Comparison of ENCODE assay signal across 8 cellular contexts in the genomic region with DNA sequence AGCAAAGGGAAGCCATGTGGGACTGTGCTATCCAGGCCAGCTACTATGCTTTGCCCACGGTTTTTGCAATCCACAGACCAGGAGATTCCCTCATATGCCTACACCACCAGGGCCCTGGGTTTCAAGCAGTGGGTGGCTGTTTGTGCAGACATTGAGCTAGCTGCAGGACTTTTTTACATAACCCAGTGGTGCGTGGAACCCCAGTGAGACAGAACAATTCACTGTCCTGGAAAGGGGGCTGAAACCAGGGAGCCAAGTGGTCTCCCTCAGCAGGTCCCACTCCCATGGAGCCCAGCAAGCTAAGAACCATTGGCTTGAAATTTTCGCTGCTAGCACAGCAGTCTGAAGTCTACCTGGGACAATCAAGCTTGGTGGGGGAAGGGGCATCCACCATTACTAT.
"Had no signal": no experiment of that assay in that cellular context is flagged by ENCODE, and none has a peak within 500 bp of the region (broad histone marks: within the 10 kb centered on the region; RNA-seq: fewer than 3 reads in every experiment).

No MANE protein-coding gene starts in this region.

- FAIRE-seq: G401.6, GM12878, GM12891, GM12892, GM18507, GM19239 had no signal

- DNase-seq: GDM1, GF-D8 had no signal

- H3K4me3 ChIP-seq: GM12878 had no signal

- ATAC-seq: GM12878 had no signal
